Comparison of ENCODE assay signal across 30 cellular contexts in the genomic region with DNA sequence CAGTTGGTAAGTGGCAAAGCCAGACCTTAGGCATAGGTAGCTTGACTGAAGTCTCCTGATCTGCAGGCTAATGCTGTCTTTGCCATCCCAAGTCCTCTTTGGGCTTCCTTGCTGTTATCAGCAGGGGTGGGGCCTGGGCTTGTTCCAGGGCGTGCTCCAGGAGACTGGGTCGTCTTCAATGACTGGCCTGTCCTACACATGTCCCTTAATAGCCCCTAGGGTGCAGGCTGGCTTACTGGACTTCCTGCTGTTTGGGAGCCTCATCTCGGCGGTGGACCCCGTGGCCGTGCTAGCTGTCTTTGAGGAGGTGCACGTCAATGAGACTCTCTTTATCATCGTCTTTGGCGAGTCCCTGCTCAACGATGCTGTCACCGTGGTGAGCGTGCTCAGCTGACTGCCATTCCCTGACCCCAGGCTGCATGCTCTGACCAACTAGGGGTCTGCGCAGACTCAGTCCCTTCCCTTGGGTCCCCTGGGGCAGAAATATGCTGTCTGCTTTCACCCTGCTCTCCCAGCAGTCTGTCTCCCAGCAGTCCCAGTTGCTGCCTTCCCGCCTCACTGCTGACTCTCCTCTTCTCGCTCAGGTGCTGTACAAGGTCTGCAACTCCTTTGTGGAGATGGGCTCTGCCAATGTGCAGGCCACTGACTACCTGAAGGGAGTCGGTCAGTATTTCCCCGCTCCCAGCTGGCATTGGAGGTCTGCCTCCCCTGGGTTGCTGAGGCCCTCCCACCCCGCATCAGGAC. TPM values are rescaled to one million over a fixed set of nuclear protein-coding genes. Genes with fewer than 3 reads are reported as not detected.
"Had no signal": no experiment of that assay in that cellular context is flagged by ENCODE, and none has a peak within 500 bp of the region (broad histone marks: within the 10 kb centered on the region; RNA-seq: fewer than 3 reads in every experiment).

No MANE protein-coding gene starts in this region.

- H3K27ac Mint-ChIP-seq: activated naive CD8-positive, alpha-beta T cell treated with anti-CD3 and anti-CD28 coated beads for 36 hours; brain; effector memory CD8-positive, alpha-beta T cell; nephron; stimulated activated naive B cell treated with anti-CD40 and anti-IgM and Interleukin-4, amounts not matched to agents 10 μg/mL and 1 μg/mL and 100 μg/mL, for 72 hours had no signal

- H3K9me3 Mint-ChIP-seq: activated naive CD8-positive, alpha-beta T cell treated with anti-CD3 and anti-CD28 coated beads for 36 hours; brain; effector memory CD8-positive, alpha-beta T cell; nephron; stimulated activated naive B cell treated with anti-CD40 and anti-IgM and Interleukin-4, amounts not matched to agents 10 μg/mL and 1 μg/mL and 100 μg/mL, for 72 hours had no signal

- H3K4me1 ChIP-seq: ascending aorta, gastroesophageal sphincter, lower lobe of right lung, stomach had no signal

- H3K79me2 ChIP-seq: parathyroid adenoma had no signal

- H3K27ac ChIP-seq: ascending aorta, cardiac muscle cell, gastroesophageal sphincter, lower lobe of right lung, parathyroid adenoma, stomach, tibial artery, VCaP had no signal

- ATAC-seq: effector memory CD8-positive, alpha-beta T cell; gastroesophageal sphincter; lower lobe of right lung; sciatic nerve; stimulated activated naive B cell treated with anti-CD40 and anti-IgM and Interleukin-4, amounts not matched to agents 10 μg/mL and 1 μg/mL and 100 μg/mL, for 72 hours had no signal

- H3K36me3 Mint-ChIP-seq: brain had no signal

- H3K27me3 ChIP-seq: ascending aorta had no signal

- H2AFZ ChIP-seq: parathyroid adenoma had no signal

- H3K9me3 ChIP-seq: ascending aorta, gastroesophageal sphincter, lower lobe of right lung, stomach, tibial artery had no signal

- H3K4me3 Mint-ChIP-seq: activated naive CD8-positive, alpha-beta T cell treated with anti-CD3 and anti-CD28 coated beads for 36 hours; brain; effector memory CD8-positive, alpha-beta T cell; nephron; stimulated activated naive B cell treated with anti-CD40 and anti-IgM and Interleukin-4, amounts not matched to agents 10 μg/mL and 1 μg/mL and 100 μg/mL, for 72 hours had no signal

- FAIRE-seq: keratinocyte, TTC549 had no signal

- H3K4me2 ChIP-seq: smooth muscle cell had no signal

- H3K9ac ChIP-seq: parathyroid adenoma had no signal

- DNase-seq: activated CD4-positive, alpha-beta T cell treated with anti-CD3 and anti-CD28 coated beads for 4 hours; activated CD4-positive, alpha-beta T cell treated with anti-CD3 and anti-CD28 coated beads, Interleukin-2, amount 50 U/mL, for 4 hours; activated effector memory CD4-positive, alpha-beta T cell treated with Interleukin-2 at 50 U/mL for 16 hours; activated naive CD4-positive, alpha-beta T cell treated with Interleukin-2 at 50 U/mL for 16 hours; activated naive CD8-positive, alpha-beta T cell treated with anti-CD3 and anti-CD28 coated beads for 36 hours; activated T-cell treated with anti-CD3 and anti-CD28 coated beads for 4 hours; cerebellar nuclear complex; cortex of kidney; effector memory CD8-positive, alpha-beta T cell; hippocampal formation; lower lobe of right lung; mesenchymal stem cell; nucleus accumbens; stimulated activated CD4-positive, alpha-beta T cell treated with anti-CD3 and anti-CD28 coated beads, Interleukin-15, amount 100 ng/mL, for 24 hours; stimulated activated CD4-positive, alpha-beta T cell treated with anti-CD3 and anti-CD28 coated beads, Interleukin-2, amount 100 ng/mL, for 24 hours; stimulated activated naive B cell treated with anti-CD40 and anti-IgM and Interleukin-4, amounts not matched to agents 10 μg/mL and 1 μg/mL and 100 μg/mL, for 72 hours; stomach; T-helper 9 cell had no signal

- H3K4me3 ChIP-seq: ascending aorta, cardiac muscle cell, gastroesophageal sphincter, lower lobe of right lung, smooth muscle cell, stomach, tibial artery had no signal

- H3K36me3 ChIP-seq: ascending aorta, cardiac muscle cell, gastroesophageal sphincter, lower lobe of right lung, stomach, tibial artery had no signal

RNA-seq across cellular contexts. Expression of a gene that starts 56.0 kb away (rescaled TPM):
- total RNA-seq: ascending aorta had no signal
